Comparison of ENCODE assay signal across 8 cellular contexts in genomic region chr2:32034198-32034887, GRCh38. TPM values are rescaled to one million over a fixed set of nuclear protein-coding genes. Genes with fewer than 3 reads are reported as not detected.
DNase-seq lines count a peak whose midpoint lies in the region; TF ChIP-seq lines count a peak whose summit lies in the region.
"Not testable (repeated sequence)": the region's sequence is repeated elsewhere in the genome, so short reads cannot be mapped to it uniquely, and the experiment has no call there.

No MANE protein-coding gene starts in this region.

- H3K27ac ChIP-seq in osteoblast (ENCODE audit: low read depth, low read length) = peak overlapping the region; percentile 33

- not testable (repeated sequence) for H3K4me1 ChIP-seq in osteoblast (ENCODE audit: insufficient read depth, low read length)

- not testable (repeated sequence) for H2AFZ ChIP-seq in osteoblast (ENCODE audit: low read length)

- H4K20me1 ChIP-seq in osteoblast (ENCODE audit: insufficient read depth, low read length) = not testable (repeated sequence)

- H3K9me3 Mint-ChIP-seq in activated naive CD8-positive, alpha-beta T cell (ENCODE audit: low read depth); chondrocyte (ENCODE audit: low read depth): not testable (repeated sequence)

- H3K4me3 ChIP-seq in AG10803 (ENCODE audit: low read length); osteoblast (ENCODE audit: insufficient read depth, low read length): not testable (repeated sequence)

- H3K4me1 Mint-ChIP-seq in activated naive CD8-positive, alpha-beta T cell (ENCODE audit: low read depth) = peaks cover 29% of the 10 kb centered on the region
- peaks cover 12% of the 10 kb centered on the region for H3K4me1 Mint-ChIP-seq in chondrocyte (ENCODE audit: low read depth)

- H3K4me2 ChIP-seq in osteoblast (ENCODE audit: insufficient read depth, low read length) = not testable (repeated sequence)

- not testable (repeated sequence) for TF ChIP-seq CTCF in AG10803 (conservative IDR thresholded peaks at IDR 0.05; ENCODE audit: low read length); chondrocyte (IDR thresholded peaks at IDR 0.05); osteoblast (IDR thresholded peaks at IDR 0.05; ENCODE audit: extremely low read depth, low read depth, low read length)

- H3K36me3 Mint-ChIP-seq in activated naive CD8-positive, alpha-beta T cell = not testable (repeated sequence)
- H3K36me3 Mint-ChIP-seq in chondrocyte (ENCODE audit: low read depth) = peaks cover 13% of the 10 kb centered on the region

- DNase-seq in AG10803 (ENCODE audit: low read depth) (peak; percentile 2), EL (peak; percentile 18), M059J (ENCODE audit: low read depth) (peak; percentile 75), RKO (ENCODE audit: low spot score) (peak; percentile 51), glomerular visceral epithelial cell (ENCODE audit: extremely low spot score) (peak; percentile 47)
- not testable (repeated sequence) for DNase-seq in chondrocyte (ENCODE audit: low spot score); osteoblast (ENCODE audit: insufficient read length, low spot score, missing footprints)

- H3K36me3 ChIP-seq in osteoblast (ENCODE audit: insufficient read depth, low read length) = peaks cover 24% of the 10 kb centered on the region

- not testable (repeated sequence) for H3K9me3 ChIP-seq in osteoblast (ENCODE audit: low read depth, low read length)

- not testable (repeated sequence) for H3K27me3 ChIP-seq in osteoblast (ENCODE audit: insufficient read depth, low read length)

- H3K27ac Mint-ChIP-seq in activated naive CD8-positive, alpha-beta T cell = peak overlapping the region; percentile 5
- peak overlapping the region; percentile 20 for H3K27ac Mint-ChIP-seq in chondrocyte (ENCODE audit: unreplicated experiment)

- not testable (repeated sequence) for H3K27me3 Mint-ChIP-seq in activated naive CD8-positive, alpha-beta T cell; chondrocyte (ENCODE audit: low read depth)

- peaks cover 43% of the 10 kb centered on the region for H3K79me2 ChIP-seq in osteoblast (ENCODE audit: insufficient read depth, low read length)

- not testable (repeated sequence) for H3K4me3 Mint-ChIP-seq in activated naive CD8-positive, alpha-beta T cell; chondrocyte (ENCODE audit: unreplicated experiment)

RNA-seq across cellular contexts. Expression of gene DPY30, which starts 5.3 kb away (rescaled TPM):
- 110 and 133 TPM in 2 replicates for total RNA-seq in M059J (2014; rRNA removed; shearing (Covaris generic))
- total RNA-seq in chondrocyte = 51.5 to 60.6 TPM (median 51.8 TPM) in 3 replicates
- total RNA-seq in osteoblast = 30.4 and 41.3 TPM in 2 replicates

RNA-seq across cellular contexts. Expression of gene MEMO1, which starts 23.5 kb away (rescaled TPM):
- 33.4 and 36.5 TPM in 2 replicates for total RNA-seq in M059J (2014; rRNA removed; shearing (Covaris generic))
- 36.9 to 43.5 TPM (median 41.9 TPM) in 3 replicates for total RNA-seq in chondrocyte
- 35.1 and 37.6 TPM in 2 replicates for total RNA-seq in osteoblast

RNA-seq across cellular contexts. Expression of gene SPAST, which starts 29.0 kb away (rescaled TPM):
- 11.4 and 13.9 TPM in 2 replicates for total RNA-seq in M059J (2014; rRNA removed; shearing (Covaris generic))
- total RNA-seq in chondrocyte (19.7 to 23.7 TPM (median 20.5 TPM) in 3 replicates), osteoblast (31.5 and 34.2 TPM in 2 replicates)
